17 cellular contexts compared by ENCODE assay signal in genomic region chr2:107545851-107546250, GRCh38.
DNase-seq lines count a peak whose midpoint lies in the region; ATAC-seq and TF ChIP-seq lines count a peak whose summit lies in the region.
"Had no signal": no experiment of that assay in that cellular context is flagged by ENCODE, and none has a peak within 500 bp of the region (broad histone marks: within the 10 kb centered on the region; RNA-seq: fewer than 3 reads in every experiment).

No MANE protein-coding gene starts in this region.

- no TSS peak for BruUV-seq in A673 (replicated peaks; lab: Mats Ljungman, UMichigan)
- BruUV-seq in PC-3 (replicated peaks; lab: Mats Ljungman, UMichigan): no TSS peak

- H3K9me3 ChIP-seq in A673 (ENCODE audit: low read depth, low read length, poor library complexity, severe bottlenecking) (peaks cover 17% of the 10 kb centered on the region), smooth muscle cell (replicated peaks; ENCODE audit: low read depth) (no peaks in the 10 kb centered on the region), ovary (no peaks in the 10 kb centered on the region), PC-3 (ENCODE audit: low read length) (no peaks in the 10 kb centered on the region)
- H3K9me3 ChIP-seq: BLaER1, Caco-2, HAP-1 had no signal

- no peaks in the 10 kb centered on the region for H3K4me1 ChIP-seq in A673 (ENCODE audit: insufficient read depth, low read length, poor library complexity, severe bottlenecking)
- no peaks in the 10 kb centered on the region for H3K4me1 ChIP-seq in smooth muscle cell (ENCODE audit: low read depth)
- no peaks in the 10 kb centered on the region for H3K4me1 ChIP-seq in ovary (ENCODE audit: insufficient read depth)
- no peaks in the 10 kb centered on the region for H3K4me1 ChIP-seq in PC-3 (ENCODE audit: insufficient read depth, low read length)
- H3K4me1 ChIP-seq: BLaER1, Caco-2, HAP-1 had no signal

- CTCF ChIA-PET in A673 (lab: Charles Lee): no interaction called here
- CTCF ChIA-PET in PC-3 (lab: Charles Lee): no interaction called here

- POLR2A ChIA-PET in A673 (lab: Charles Lee; ENCODE audit: low non-redundant PET): no interaction called here
- POLR2A ChIA-PET in PC-3 (lab: Charles Lee; ENCODE audit: unreplicated experiment): no interaction called here

- no peak for ATAC-seq in PC-3
- ATAC-seq: CD8-positive, alpha-beta T cell had no signal

- TF ChIP-seq CTCF in A673 (conservative IDR thresholded peaks at IDR 0.05; ENCODE audit: low read depth, low read length) (no peak), epithelial cell of esophagus (IDR thresholded peaks at IDR 0.05; ENCODE audit: insufficient read depth, low read depth, low read length, missing control alignments) (no peak), smooth muscle cell (IDR thresholded peaks at IDR 0.05; ENCODE audit: borderline replicate concordance, insufficient read depth, poor library complexity, severe bottlenecking) (no peak), ovary (IDR thresholded peaks at IDR 0.05) (no peak), PC-3 (conservative IDR thresholded peaks at IDR 0.05; ENCODE audit: low read depth, low read length) (no peak)

- peak; percentile 18 for DNase-seq in A673 (ENCODE audit: low spot score)
- peak; percentile 17 for DNase-seq in amniotic epithelial cell (ENCODE audit: low read depth)
- peak; percentile 26 for DNase-seq in epithelial cell of esophagus (ENCODE audit: low read depth)
- no peak for DNase-seq in smooth muscle cell (lab: John Stamatoyannopoulos, UW; ENCODE audit: unreplicated experiment)
- no peak for DNase-seq in T-helper 2 cell
- no peak for DNase-seq in ovary
- DNase-seq in PC-3: no peak
- DNase-seq: Caco-2; CD4-positive, CD25-positive, alpha-beta regulatory T cell; CD8-positive, alpha-beta T cell; DMS153; DND-41; GOT3; HFFc6 had no signal

- H3K27ac ChIP-seq in A673 (ENCODE audit: low read depth, low read length, poor library complexity, severe bottlenecking): no peak overlapping the region
- H3K27ac ChIP-seq in smooth muscle cell (ENCODE audit: low read depth): peak overlapping the region; percentile 17
- H3K27ac ChIP-seq in ovary: no peak overlapping the region
- no peak overlapping the region for H3K27ac ChIP-seq in PC-3 (ENCODE audit: low read length)
- H3K27ac ChIP-seq: BLaER1, C4-2B had no signal

- no peak overlapping the region for H2AFZ ChIP-seq in smooth muscle cell (ENCODE audit: low read depth)
- H2AFZ ChIP-seq in PC-3 (ENCODE audit: low read length): no peak overlapping the region

- H3K79me2 ChIP-seq in smooth muscle cell (ENCODE audit: low read depth) (no peaks in the 10 kb centered on the region), PC-3 (ENCODE audit: low read length) (no peaks in the 10 kb centered on the region)

- no peak overlapping the region for H3K9ac ChIP-seq in smooth muscle cell (ENCODE audit: low read depth)
- no peak overlapping the region for H3K9ac ChIP-seq in PC-3 (ENCODE audit: low read length)
- H3K9ac ChIP-seq: BLaER1 had no signal

- intact Hi-C loops in A673 (cut with micrococcal nuclease; ENCODE audit: unreplicated experiment): no loop called here
- intact Hi-C loops in ovary (cut with DNase I): no loop called here
- intact Hi-C loops in PC-3 (cut with micrococcal nuclease): no loop called here

- H3F3A ChIP-seq in smooth muscle cell (ENCODE audit: low read depth) (no peaks in the 10 kb centered on the region), PC-3 (ENCODE audit: low read length, unreplicated experiment) (no peaks in the 10 kb centered on the region)

- 37% methylated on average over 4 of the region's 4 CpGs for WGBS in smooth muscle cell (ENCODE audit: low lambda C conversion rate)
- 62 to 65% (median 65%) methylated on average over 4 of the region's 4 CpGs for WGBS in ovary, 3 donors

- TF ChIP-seq EP300 in ovary (IDR thresholded peaks at IDR 0.05): no peak

- H3K4me2 ChIP-seq in smooth muscle cell: peak overlapping the region; percentile 40
- H3K4me2 ChIP-seq in PC-3 (ENCODE audit: low read length): no peak overlapping the region
- H3K4me2 ChIP-seq: BLaER1 had no signal

- no peak for TF ChIP-seq POLR2A in ovary (IDR thresholded peaks at IDR 0.05)

- H3K27me3 ChIP-seq in A673 (replicated peaks; ENCODE audit: insufficient read depth, low read depth, low read length, poor library complexity) (no peaks in the 10 kb centered on the region), smooth muscle cell (ENCODE audit: low read depth) (no peaks in the 10 kb centered on the region), ovary (no peaks in the 10 kb centered on the region), PC-3 (ENCODE audit: low read length) (peaks cover 30% of the 10 kb centered on the region; the same call in 1 of the 2 replicates)
- H3K27me3 ChIP-seq: BLaER1 had no signal

- H3K36me3 ChIP-seq in A673 (ENCODE audit: insufficient read depth, low read length, poor library complexity, severe bottlenecking): no peaks in the 10 kb centered on the region
- H3K36me3 ChIP-seq in smooth muscle cell (ENCODE audit: low read depth): no peaks in the 10 kb centered on the region
- H3K36me3 ChIP-seq in ovary: no peaks in the 10 kb centered on the region
- no peaks in the 10 kb centered on the region for H3K36me3 ChIP-seq in PC-3 (ENCODE audit: low read depth, low read length)
- H3K36me3 ChIP-seq: BLaER1, HAP-1 had no signal

- H3K4me3 ChIP-seq in A673 (ENCODE audit: low read depth, low read length, poor library complexity, severe bottlenecking) (no peak overlapping the region), epithelial cell of esophagus (ENCODE audit: low read length) (no peak overlapping the region), smooth muscle cell (no peak overlapping the region), ovary (no peak overlapping the region), PC-3 (ENCODE audit: low read length) (no peak overlapping the region)
- H3K4me3 ChIP-seq: BLaER1, HAP-1 had no signal

- no peaks in the 10 kb centered on the region for H4K20me1 ChIP-seq in smooth muscle cell (ENCODE audit: low read depth)
- no peaks in the 10 kb centered on the region for H4K20me1 ChIP-seq in PC-3 (ENCODE audit: low read length)
- H4K20me1 ChIP-seq: BLaER1 had no signal

- H3K9me2 ChIP-seq in PC-3 (replicated peaks; ENCODE audit: low read length): no peaks in the 10 kb centered on the region

Comparison
In these comparisons a context has a peak if more than half of its experiments do, and no peak if none do; other contexts are left out.
1. DNase-seq: peak in A673 (single experiment), amniotic epithelial cell (single experiment) and epithelial cell of esophagus (single experiment); none in smooth muscle cell (single experiment), T-helper 2 cell (0 of 5), ovary (0 of 5) and PC-3 (single experiment).